Comparison of ENCODE assay signal across 7 cellular contexts in genomic region chr10:80196270-80196949, GRCh38. TPM values are rescaled to one million over a fixed set of nuclear protein-coding genes. Genes with fewer than 3 reads are reported as not detected.
DNase-seq lines count a peak whose midpoint lies in the region; ATAC-seq, FAIRE-seq and TF ChIP-seq lines count a peak whose summit lies in the region.

No MANE protein-coding gene starts in this region.

- TF ChIP-seq CTCF in astrocyte of the spinal cord (IDR thresholded peaks at IDR 0.05; ENCODE audit: low read depth, low read length) (no peak), lung (IDR thresholded peaks at IDR 0.05; ENCODE audit: control extremely low read depth, extremely low read depth) (no peak)

- H3K4me1 ChIP-seq in lung (ENCODE audit: control insufficient read depth in 2 of 2, insufficient read depth in 2 of 2, low read length in 2 of 2): peaks cover 46 to 50% of the 10 kb centered on the region in 2 donors

- WGBS in lung, 2 donors: 55 to 65% methylated on average over 8 of the region's 8 CpGs

- no peak for FAIRE-seq in HTR-8/SVneo (lab: Jason Lieb, UNC)

- peaks cover 0 to 21% of the 10 kb centered on the region in 2 donors for H3K9me3 Mint-ChIP-seq in stimulated activated naive CD8-positive, alpha-beta T cell treated with anti-CD3 and anti-CD28 coated beads, Interleukin-15, amount 100 ng/mL, for 72 hours

- H3K27ac Mint-ChIP-seq in stimulated activated naive CD8-positive, alpha-beta T cell treated with anti-CD3 and anti-CD28 coated beads, Interleukin-15, amount 100 ng/mL, for 72 hours: peak overlapping the region; percentile 80 to 91

- peaks cover 0 to 6% of the 10 kb centered on the region in 2 donors for H3K36me3 ChIP-seq in lung (ENCODE audit: control insufficient read depth in 2 of 2, insufficient read depth in 2 of 2, low read length in 2 of 2)

- H3K4me1 Mint-ChIP-seq in stimulated activated naive CD8-positive, alpha-beta T cell treated with anti-CD3 and anti-CD28 coated beads, Interleukin-15, amount 100 ng/mL, for 72 hours: peaks cover 92% of the 10 kb centered on the region

- peak overlapping the region; percentile 93 to 95 for H3K27ac ChIP-seq in lung (ENCODE audit: low read depth in 1 of 2, low read length in 1 of 2)

- in situ Hi-C loops in astrocyte of the spinal cord (cut with HindIII; ENCODE audit: low sequenced_read_pairs): no loop called here

- H3K27me3 Mint-ChIP-seq in stimulated activated naive CD8-positive, alpha-beta T cell treated with anti-CD3 and anti-CD28 coated beads, Interleukin-15, amount 100 ng/mL, for 72 hours: no peaks in the 10 kb centered on the region

- no peaks in the 10 kb centered on the region for H3K9me3 ChIP-seq in lung (ENCODE audit: control insufficient read depth in 2 of 2, insufficient read depth in 1 of 2, low read length in 1 of 2)

- DNase-seq in GM19238 (ENCODE audit: insufficient read length, low spot score): peak; percentile 44
- DNase-seq in T follicular helper cell (ENCODE audit: low read depth): peak; percentile 37
- DNase-seq in astrocyte of the spinal cord (ENCODE audit: low read depth, low spot score): peak; percentile 57
- peak; percentile 85 for DNase-seq in lung (ENCODE audit: low spot score)
- DNase-seq in stimulated activated naive CD8-positive, alpha-beta T cell treated with anti-CD3 and anti-CD28 coated beads, Interleukin-15, amount 100 ng/mL, for 72 hours: peak; percentile 62 to 85
- DNase-seq in HTR-8/SVneo (ENCODE audit: insufficient read length, low spot score): no peak

- no peak overlapping the region for H3K4me3 ChIP-seq in astrocyte of the spinal cord (ENCODE audit: low read depth, low read length)
- no peak overlapping the region for H3K4me3 ChIP-seq in lung

- H3K4me3 Mint-ChIP-seq in stimulated activated naive CD8-positive, alpha-beta T cell treated with anti-CD3 and anti-CD28 coated beads, Interleukin-15, amount 100 ng/mL, for 72 hours: peak overlapping the region; percentile 54 to 70

- ATAC-seq in HG03108 (IDR thresholded peaks at IDR 0.05; ENCODE audit: unreplicated experiment) (peak; percentile 86), lung (ENCODE audit: insufficient read depth, low FRiP score) (peak; percentile 71)
- peak; percentile 99 for ATAC-seq in stimulated activated naive CD8-positive, alpha-beta T cell treated with anti-CD3 and anti-CD28 coated beads, Interleukin-15, amount 100 ng/mL, for 72 hours

- no peaks in the 10 kb centered on the region for H3K27me3 ChIP-seq in lung (ENCODE audit: control insufficient read depth, insufficient read depth)

RNA-seq across cellular contexts. Expression of gene ANXA11, which starts 8.9 kb away (rescaled TPM):
- total RNA-seq in lung: 100 to 1,000 TPM in 1 of 2 donors, 10 to 100 TPM in 1; 97.7 to 282 TPM
- 100 to 1,000 TPM; 135 to 404 TPM for polyA plus RNA-seq in lung
